ENCODE assay signal across 13 cellular contexts in the genomic region with DNA sequence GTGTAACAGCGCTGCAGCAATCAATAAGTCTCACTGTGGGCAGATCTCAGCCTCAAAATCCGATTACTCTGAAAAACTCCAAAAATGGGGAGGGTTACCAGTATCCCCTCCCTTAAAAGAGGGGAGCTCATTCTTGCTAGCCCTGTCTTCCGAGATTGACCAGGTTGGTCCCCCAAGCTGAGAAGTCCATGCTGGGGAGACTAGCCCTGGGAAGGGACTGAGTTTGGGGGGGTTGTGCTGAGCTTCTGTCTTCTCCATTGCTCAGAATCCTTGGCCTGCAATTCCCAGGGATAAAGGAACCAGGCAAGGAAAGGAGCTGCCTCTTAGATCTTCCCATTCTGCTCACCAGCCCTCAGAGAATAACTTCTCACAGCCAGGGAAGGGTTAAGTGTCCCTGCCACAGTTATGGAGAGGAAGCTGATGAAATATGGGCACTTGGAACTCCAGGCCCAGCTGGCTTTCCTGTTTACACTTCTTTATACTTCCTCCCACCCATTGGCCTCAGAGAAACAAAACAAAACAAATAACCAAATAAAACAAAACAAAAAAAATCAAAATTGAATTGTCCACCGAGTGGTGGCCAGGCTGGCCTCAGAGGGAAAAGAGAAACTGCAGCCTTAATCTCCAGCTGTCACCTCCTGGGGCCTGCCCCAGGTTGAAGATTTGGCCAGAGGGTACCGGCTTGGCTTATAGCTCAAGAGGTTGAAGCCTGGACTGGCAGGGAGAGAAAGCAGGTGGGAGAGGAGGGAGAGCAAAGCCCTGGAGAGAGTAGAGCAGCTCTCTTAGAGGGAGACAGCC. TPM values are rescaled to one million over a fixed set of nuclear protein-coding genes. Genes with fewer than 3 reads are reported as not detected.
A peak's percentile ranks its signal among the peaks of the same experiment; 100 is the strongest.
DNase-seq lines count a peak whose midpoint lies in the region; ATAC-seq and TF ChIP-seq lines count a peak whose summit lies in the region.
"Had no signal": no experiment of that assay in that cellular context is flagged by ENCODE, and none has a peak within 500 bp of the region (broad histone marks: within the 10 kb centered on the region; RNA-seq: fewer than 3 reads in every experiment).

No MANE protein-coding gene starts in this region.

- H3K27ac ChIP-seq in AG04450 (ENCODE audit: low read depth, low read length) (peak overlapping the region; percentile 97), HUES6 (ENCODE audit: low read depth, low read length) (no peak overlapping the region; the same call in 1 of the 2 replicates), mucosa of rectum (ENCODE audit: low read depth in 2 of 2, low read length in 2 of 2) (peak overlapping the region; percentile 85 to 87)

- H3K27me3 ChIP-seq in AG04450 (ENCODE audit: control insufficient read depth, insufficient read depth, low read length) (no peaks in the 10 kb centered on the region), HUES6 (ENCODE audit: control insufficient read depth, insufficient read depth, low read length) (peaks cover 100% of the 10 kb centered on the region), mucosa of rectum (ENCODE audit: control insufficient read depth in 2 of 2, insufficient read depth in 2 of 2, low read length in 2 of 2) (no peaks in the 10 kb centered on the region)

- H3K9ac ChIP-seq in HUES6 (ENCODE audit: low read length) (peak overlapping the region; percentile 83), mucosa of rectum (ENCODE audit: low read depth in 1 of 2, low read length in 2 of 2) (peak overlapping the region; percentile 35 to 38)

- DNase-seq in AG04450 (ENCODE audit: low read depth, low spot score): no peak
- peak; percentile 52 for DNase-seq in UCSD-AML1 (lab: John Stamatoyannopoulos, UW; ENCODE audit: unreplicated experiment)
- no peak for DNase-seq in NCI-H1436 (lab: John Stamatoyannopoulos, UW)
- DNase-seq in NCI-H1105 treated with DMSO at 0.1 percent for 48 hours (lab: John Stamatoyannopoulos, UW): no peak
- DNase-seq in NCI-H2171 (lab: John Stamatoyannopoulos, UW): no peak
- DNase-seq: DMS 273 treated with DMSO at 0.1 percent for 48 hours; effector memory CD4-positive, alpha-beta T cell; left colon; substantia nigra; T-cell had no signal

- H3K9me3 ChIP-seq in AG04450 (ENCODE audit: control insufficient read depth, insufficient read depth, low read length): no peaks in the 10 kb centered on the region; the same call in 1 of the 2 replicates
- no peaks in the 10 kb centered on the region for H3K9me3 ChIP-seq in HUES6 (ENCODE audit: control insufficient read depth, insufficient read depth, low read depth, low read length)
- H3K9me3 ChIP-seq in mucosa of rectum (ENCODE audit: control insufficient read depth in 2 of 2, low read length in 2 of 2): no peaks in the 10 kb centered on the region

- no peak for TF ChIP-seq CTCF in AG04450 (IDR thresholded peaks at IDR 0.05; ENCODE audit: low read depth, low read length)

- H3K36me3 ChIP-seq in HUES6 (ENCODE audit: control insufficient read depth, insufficient read depth, low read length) (no peaks in the 10 kb centered on the region; the same call in 1 of the 2 replicates), mucosa of rectum (ENCODE audit: control insufficient read depth in 2 of 2, insufficient read depth in 2 of 2, low read length in 2 of 2) (peaks cover 0 to 6% of the 10 kb centered on the region in 2 donors)

- peaks cover 13% of the 10 kb centered on the region for H3K4me1 ChIP-seq in HUES6 (ENCODE audit: control insufficient read depth, insufficient read depth, low read length)
- H3K4me1 ChIP-seq in mucosa of rectum (ENCODE audit: control insufficient read depth in 2 of 2, insufficient read depth in 2 of 2, low read length in 2 of 2): peaks cover 25 to 57% of the 10 kb centered on the region in 2 donors

- CTCF ChIA-PET in AG04450 (lab: Charles Lee): interaction anchor here (0.7 to 1.6 kb wide), 8 partner anchors 9 to 280 kb away, joined by 3 to 8 read pairs (median 4); no protein-coding TSS in a partner anchor

- no peak for ATAC-seq in HG02588 (IDR thresholded peaks at IDR 0.05; ENCODE audit: unreplicated experiment)
- ATAC-seq: left colon, T-cell had no signal

- H3K4me3 ChIP-seq in AG04450 (ENCODE audit: low read depth, low read length) (peak overlapping the region; percentile 89), HUES6 (ENCODE audit: low read depth, low read length) (peak overlapping the region; percentile 57; the same call in 1 of the 2 replicates), mucosa of rectum (ENCODE audit: low read length in 2 of 2) (peak overlapping the region; percentile 46 to 83)

- POLR2A ChIA-PET in AG04450 (lab: Yijun Ruan, JAX): interaction anchor here (0.6 to 2.7 kb wide), 13 partner anchors 9 to 114 kb away, joined by 3 to 12 read pairs (median 4); no protein-coding TSS in a partner anchor

RNA-seq across cellular contexts. Expression of a gene that starts 2.6 kb away (rescaled TPM):
- 28.3 and 33.0 TPM in 2 replicates for polyA plus RNA-seq in AG04450 (2011; rRNA removed)
- polyA minus RNA-seq in AG04450 (2011; rRNA and poly(A)+ RNA removed): 12.3 and 12.5 TPM in 2 replicates

RNA-seq across cellular contexts. Expression of a gene that starts 6.1 kb away (rescaled TPM):
- 9.4 and 9.8 TPM in 2 replicates for polyA plus RNA-seq in AG04450 (2011; rRNA removed)
- 4.2 and 4.4 TPM in 2 replicates for polyA minus RNA-seq in AG04450 (2011; rRNA and poly(A)+ RNA removed)

RNA-seq across cellular contexts. Expression of a gene that starts 9.3 kb away (rescaled TPM):
- 5.8 and 6.1 TPM in 2 replicates for polyA plus RNA-seq in AG04450 (2011; rRNA removed)
- 8.2 and 9.9 TPM in 2 replicates for polyA minus RNA-seq in AG04450 (2011; rRNA and poly(A)+ RNA removed)

RNA-seq across cellular contexts. Expression of a gene that starts 17.3 kb away (rescaled TPM):
- polyA plus RNA-seq in AG04450 (2011; rRNA removed): 15.4 and 20.4 TPM in 2 replicates
- polyA minus RNA-seq in AG04450 (2011; rRNA and poly(A)+ RNA removed): 9.1 and 12.0 TPM in 2 replicates

RNA-seq across cellular contexts. Expression of a gene that starts 23.3 kb away (rescaled TPM):
- 10.1 and 11.3 TPM in 2 replicates for polyA plus RNA-seq in AG04450 (2011; rRNA removed)
- 2.5 and 2.7 TPM in 2 replicates for polyA minus RNA-seq in AG04450 (2011; rRNA and poly(A)+ RNA removed)
